32 cellular contexts compared by ENCODE assay signal in the genomic region with DNA sequence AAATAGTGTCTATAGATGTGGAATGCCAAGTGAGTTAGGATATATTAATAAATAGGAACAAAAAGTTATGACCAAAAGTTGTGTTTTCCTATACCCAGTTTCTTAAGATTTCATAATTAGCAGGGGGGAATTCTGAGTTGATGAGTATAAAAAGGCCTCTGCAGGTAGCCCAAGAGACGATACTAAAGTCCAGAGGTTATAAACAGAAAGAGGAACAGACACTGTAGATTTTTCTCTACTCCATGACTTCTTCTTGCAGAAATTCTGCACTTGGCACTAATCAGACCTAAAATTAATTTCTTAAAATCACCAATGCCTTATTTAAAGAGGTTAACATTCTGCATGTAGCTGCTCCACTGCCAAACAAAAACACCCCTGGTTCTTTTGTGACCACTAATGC.
"Had no signal": no experiment of that assay in that cellular context is flagged by ENCODE, and none has a peak within 500 bp of the region (broad histone marks: within the 10 kb centered on the region; RNA-seq: fewer than 3 reads in every experiment).

No MANE protein-coding gene starts in this region.

- H3K36me3 Mint-ChIP-seq: activated CD8-positive, alpha-beta memory T cell treated with anti-CD3 and anti-CD28 coated beads, Interleukin-2, amount 10 ng/mL, durations not matched to agents 7 days and 5 days; activated naive CD4-positive, alpha-beta T cell treated with anti-CD3 and anti-CD28 coated beads, Interleukin-2, amount 50 U/mL, for 24 hours; naive B cell had no signal

- H2AFZ ChIP-seq: parathyroid adenoma had no signal

- H3K4me1 Mint-ChIP-seq: activated CD4-positive, alpha-beta T cell treated with anti-CD3 and anti-CD28 coated beads for 36 hours; activated CD8-positive, alpha-beta memory T cell treated with anti-CD3 and anti-CD28 coated beads, Interleukin-2, amount 10 ng/mL, durations not matched to agents 7 days and 5 days; activated naive CD4-positive, alpha-beta T cell treated with anti-CD3 and anti-CD28 coated beads, Interleukin-2, amount 50 U/mL, for 24 hours; central memory CD8-positive, alpha-beta T cell had no signal

- H3K79me2 ChIP-seq: parathyroid adenoma had no signal

- H3K27ac ChIP-seq: breast epithelium, epithelial cell of prostate, esophagus squamous epithelium, parathyroid adenoma, right atrium auricular region, tibial nerve had no signal

- H3K27ac Mint-ChIP-seq: activated CD4-positive, alpha-beta T cell treated with anti-CD3 and anti-CD28 coated beads for 36 hours; activated CD8-positive, alpha-beta memory T cell treated with anti-CD3 and anti-CD28 coated beads, Interleukin-2, amount 10 ng/mL, durations not matched to agents 7 days and 5 days; activated CD8-positive, alpha-beta T cell treated with anti-CD3 and anti-CD28 coated beads, Interleukin-2, amount 10 ng/mL, durations not matched to agents 7 days and 5 days; activated naive CD4-positive, alpha-beta T cell treated with anti-CD3 and anti-CD28 coated beads, Interleukin-2, amount 50 U/mL, for 24 hours; activated naive CD8-positive, alpha-beta T cell treated with anti-CD3 and anti-CD28 coated beads, Interleukin-2, amount 50 U/mL, for 24 hours; activated T-helper 2 cell treated with anti-CD3 and anti-CD28 coated beads, Interferon-gamma antibody, Interleukin-2, Interleukin-4, amounts not matched to agents 10 μg/mL and 5 μg/mL and 100 μg/mL, durations not matched to agents 14 hours and 24 hours and 36 hours; mesothelial cell of epicardium had no signal

- H3K4me3 ChIP-seq: breast epithelium, esophagus squamous epithelium, right atrium auricular region, smooth muscle cell, tibial nerve had no signal

- H3K9ac ChIP-seq: parathyroid adenoma had no signal

- H3K36me3 ChIP-seq: breast epithelium, esophagus squamous epithelium, right atrium auricular region, tibial nerve had no signal

- H3K4me1 ChIP-seq: breast epithelium, parathyroid adenoma, right atrium auricular region had no signal

- H3K27me3 Mint-ChIP-seq: activated CD4-positive, alpha-beta T cell treated with anti-CD3 and anti-CD28 coated beads for 36 hours; activated naive CD8-positive, alpha-beta T cell treated with anti-CD3 and anti-CD28 coated beads, Interleukin-2, amount 50 U/mL, for 24 hours; naive B cell had no signal

- H3K4me2 ChIP-seq: smooth muscle cell had no signal

- H3K9me3 Mint-ChIP-seq: activated naive CD4-positive, alpha-beta T cell treated with anti-CD3 and anti-CD28 coated beads, Interleukin-2, amount 50 U/mL, for 24 hours; activated naive CD8-positive, alpha-beta T cell treated with anti-CD3 and anti-CD28 coated beads, Interleukin-2, amount 50 U/mL, for 24 hours; activated T-helper 2 cell treated with anti-CD3 and anti-CD28 coated beads, Interferon-gamma antibody, Interleukin-2, Interleukin-4, amounts not matched to agents 10 μg/mL and 5 μg/mL and 100 μg/mL, durations not matched to agents 14 hours and 24 hours and 36 hours; central memory CD8-positive, alpha-beta T cell; mesothelial cell of epicardium; naive B cell had no signal

- H3K4me3 Mint-ChIP-seq: activated CD4-positive, alpha-beta T cell treated with anti-CD3 and anti-CD28 coated beads for 36 hours; activated CD8-positive, alpha-beta memory T cell treated with anti-CD3 and anti-CD28 coated beads, Interleukin-2, amount 10 ng/mL, durations not matched to agents 7 days and 5 days; activated CD8-positive, alpha-beta T cell treated with anti-CD3 and anti-CD28 coated beads, Interleukin-2, amount 10 ng/mL, durations not matched to agents 7 days and 5 days; activated naive CD4-positive, alpha-beta T cell treated with anti-CD3 and anti-CD28 coated beads, Interleukin-2, amount 50 U/mL, for 24 hours; activated naive CD8-positive, alpha-beta T cell treated with anti-CD3 and anti-CD28 coated beads, Interleukin-2, amount 50 U/mL, for 24 hours; central memory CD8-positive, alpha-beta T cell; mesothelial cell of epicardium had no signal

- ATAC-seq: activated CD4-positive, alpha-beta T cell treated with anti-CD3 and anti-CD28 coated beads for 36 hours; activated CD8-positive, alpha-beta memory T cell treated with anti-CD3 and anti-CD28 coated beads, Interleukin-2, amount 10 ng/mL, durations not matched to agents 7 days and 5 days; activated CD8-positive, alpha-beta T cell treated with anti-CD3 and anti-CD28 coated beads, Interleukin-2, amount 10 ng/mL, durations not matched to agents 7 days and 5 days; activated naive CD8-positive, alpha-beta T cell treated with anti-CD3 and anti-CD28 coated beads, Interleukin-2, amount 50 U/mL, for 24 hours; left colon had no signal

- DNase-seq: activated CD4-positive, alpha-beta T cell treated with anti-CD3 and anti-CD28 coated beads for 36 hours; activated CD4-positive, CD25-positive, alpha-beta regulatory T cell; activated CD8-positive, alpha-beta memory T cell treated with anti-CD3 and anti-CD28 coated beads, Interleukin-2, amount 10 ng/mL, durations not matched to agents 7 days and 5 days; activated CD8-positive, alpha-beta T cell treated with anti-CD3 and anti-CD28 coated beads, Interleukin-2, amount 10 ng/mL, durations not matched to agents 7 days and 5 days; activated naive CD8-positive, alpha-beta T cell treated with anti-CD3 and anti-CD28 coated beads, Interleukin-2, amount 50 U/mL, for 24 hours; activated T-cell treated with anti-CD3 and anti-CD28 coated beads, Interleukin-2, amount 50 U/mL, for 48 hours; amygdala; dermis blood vessel endothelial cell; effector CD8-positive, alpha-beta T cell; esophagus squamous epithelium; foreskin melanocyte; kidney; left colon; mammary epithelial cell; naive B cell; nucleus accumbens; stimulated activated CD4-positive, alpha-beta T cell treated with anti-CD3 and anti-CD28 coated beads, Interleukin-1b, Interleukin-23, amount 100 ng/mL, for 48 hours; stimulated activated CD4-positive, alpha-beta T cell treated with anti-CD3 and anti-CD28 coated beads, Interleukin-4, amount 100 ng/mL, for 4 hours; stimulated activated CD8-positive, alpha-beta memory T cell treated with anti-CD3 and anti-CD28 coated beads, Interleukin-4, amount 100 ng/mL, for 48 hours; stimulated activated naive CD4-positive, alpha-beta T cell treated with Interleukin-2 at 50 U/mL for 16 hours had no signal

- FAIRE-seq: colon, endometrium, kidney had no signal

- H3K27me3 ChIP-seq: breast epithelium, esophagus squamous epithelium, right atrium auricular region, tibial nerve had no signal

- H3K9me3 ChIP-seq: breast epithelium, esophagus squamous epithelium, right atrium auricular region, tibial nerve had no signal
